22 cellular contexts compared by ENCODE assay signal in genomic region chr20:15318682-15319081, GRCh38.
DNase-seq lines count a peak whose midpoint lies in the region; ATAC-seq and TF ChIP-seq lines count a peak whose summit lies in the region.
"Had no signal": no experiment of that assay in that cellular context is flagged by ENCODE, and none has a peak within 500 bp of the region (broad histone marks: within the 10 kb centered on the region; RNA-seq: fewer than 3 reads in every experiment).

No MANE protein-coding gene starts in this region.

- H4K20me1 ChIP-seq in PC-3 (ENCODE audit: low read length) = no peaks in the 10 kb centered on the region

- CTCF ChIA-PET in PC-3 (lab: Charles Lee) = no interaction called here

- BruUV-seq in PC-3 (replicated peaks; lab: Mats Ljungman, UMichigan) = no TSS peak

- no peaks in the 10 kb centered on the region for H3K36me3 Mint-ChIP-seq in activated T-cell treated with anti-CD3 and anti-CD28 coated beads, Interleukin-2, amount 50 U/mL, for 24 hours (ENCODE audit: low read depth)
- H3K36me3 Mint-ChIP-seq in activated T-helper 2 cell treated with anti-CD3 and anti-CD28 coated beads, Interferon-gamma antibody, Interleukin-2, Interleukin-4, amounts not matched to agents 10 μg/mL and 5 μg/mL and 100 μg/mL, durations not matched to agents 14 hours and 24 hours and 36 hours (ENCODE audit: low read depth) = no peaks in the 10 kb centered on the region
- H3K36me3 Mint-ChIP-seq: WTC11 had no signal

- no peak overlapping the region for H3K27ac ChIP-seq in PC-3 (ENCODE audit: low read length)
- H3K27ac ChIP-seq: adrenal gland, dorsolateral prefrontal cortex, epithelial cell of prostate, PC-9 had no signal

- no peaks in the 10 kb centered on the region for H3K27me3 Mint-ChIP-seq in activated T-cell treated with anti-CD3 and anti-CD28 coated beads, Interleukin-2, amount 50 U/mL, for 24 hours
- H3K27me3 Mint-ChIP-seq in activated T-helper 2 cell treated with anti-CD3 and anti-CD28 coated beads, Interferon-gamma antibody, Interleukin-2, Interleukin-4, amounts not matched to agents 10 μg/mL and 5 μg/mL and 100 μg/mL, durations not matched to agents 14 hours and 24 hours and 36 hours (ENCODE audit: low read depth) = no peaks in the 10 kb centered on the region
- H3K27me3 Mint-ChIP-seq: progenitor cell of endocrine pancreas had no signal

- H3K4me2 ChIP-seq in PC-3 (ENCODE audit: low read length) = no peak overlapping the region
- H3K4me2 ChIP-seq: PC-9 had no signal

- peak; percentile 53 for ATAC-seq in GM18870 (IDR thresholded peaks at IDR 0.05; ENCODE audit: unreplicated experiment)
- peak; percentile 42 for ATAC-seq in HG02571 (IDR thresholded peaks at IDR 0.05; ENCODE audit: unreplicated experiment)
- peak; percentile 42 for ATAC-seq in HG03432 (IDR thresholded peaks at IDR 0.05; ENCODE audit: unreplicated experiment)
- ATAC-seq in PC-3 = no peak
- ATAC-seq: WTC11 had no signal

- DNase-seq in activated T-cell treated with anti-CD3 and anti-CD28 coated beads, Interleukin-2, amount 50 U/mL, for 24 hours = no peak
- no peak for DNase-seq in activated T-helper 2 cell treated with anti-CD3 and anti-CD28 coated beads, Interferon-gamma antibody, Interleukin-2, Interleukin-4, amounts not matched to agents 10 μg/mL and 5 μg/mL and 100 μg/mL, durations not matched to agents 14 hours and 24 hours and 36 hours (ENCODE audit: low spot score)
- DNase-seq in stimulated activated CD4-positive, alpha-beta T cell treated with anti-CD3 and anti-CD28 coated beads, Interleukin-12 subunit alpha, Interleukin-12 subunit beta, amount 100 ng/mL, for 4 hours = no peak
- no peak for DNase-seq in PC-3
- DNase-seq: activated CD8-positive, alpha-beta memory T cell treated with anti-CD3 and anti-CD28 coated beads for 24 hours; adrenal gland; dorsolateral prefrontal cortex; foreskin melanocyte; Karpas-422; NCI-H2171 treated with DMSO at 0.1 percent for 48 hours; nephron progenitor cell; PC-9; stimulated activated CD4-positive, alpha-beta T cell treated with anti-CD3 and anti-CD28 coated beads, Interleukin-4, amount 100 ng/mL, for 4 hours; substantia nigra had no signal

- H3K9me3 Mint-ChIP-seq in activated T-cell treated with anti-CD3 and anti-CD28 coated beads, Interleukin-2, amount 50 U/mL, for 24 hours = peaks cover 13% of the 10 kb centered on the region
- H3K9me3 Mint-ChIP-seq in activated T-helper 2 cell treated with anti-CD3 and anti-CD28 coated beads, Interferon-gamma antibody, Interleukin-2, Interleukin-4, amounts not matched to agents 10 μg/mL and 5 μg/mL and 100 μg/mL, durations not matched to agents 14 hours and 24 hours and 36 hours = peaks cover 29% of the 10 kb centered on the region
- H3K9me3 Mint-ChIP-seq: nephron progenitor cell had no signal

- no peak overlapping the region for H3K4me3 Mint-ChIP-seq in activated T-cell treated with anti-CD3 and anti-CD28 coated beads, Interleukin-2, amount 50 U/mL, for 24 hours
- no peak overlapping the region for H3K4me3 Mint-ChIP-seq in activated T-helper 2 cell treated with anti-CD3 and anti-CD28 coated beads, Interferon-gamma antibody, Interleukin-2, Interleukin-4, amounts not matched to agents 10 μg/mL and 5 μg/mL and 100 μg/mL, durations not matched to agents 14 hours and 24 hours and 36 hours (ENCODE audit: low read depth)
- H3K4me3 Mint-ChIP-seq: activated T-helper 1 cell treated with anti-CD3 and anti-CD28 coated beads, Interleukin-12 subunit alpha, Interleukin-12 subunit beta, Interleukin-2, Interleukin-4 antibody, amounts not matched to agents 30 ng/mL and 10 ng/mL and 1 ng/mL, durations not matched to agents 14 hours and 24 hours and 36 hours; nephron progenitor cell; T-helper 2 cell treated with Interferon-gamma antibody and Interleukin-4, amounts not matched to agents 5 μg/mL and 100 μg/mL, for 36 hours; WTC11 had no signal

- H3K9me3 ChIP-seq in PC-3 (ENCODE audit: low read length) = no peaks in the 10 kb centered on the region
- H3K9me3 ChIP-seq: adrenal gland had no signal

- intact Hi-C loops in activated T-helper 2 cell treated with anti-CD3 and anti-CD28 coated beads, Interferon-gamma antibody, Interleukin-2, Interleukin-4, amounts not matched to agents 10 μg/mL and 5 μg/mL and 100 μg/mL, durations not matched to agents 14 hours and 24 hours and 36 hours (cut with micrococcal nuclease) = no loop called here
- intact Hi-C loops in PC-3 (cut with micrococcal nuclease) = no loop called here

- H3K4me1 ChIP-seq in PC-3 (ENCODE audit: insufficient read depth, low read length) = no peaks in the 10 kb centered on the region
- H3K4me1 ChIP-seq: adrenal gland had no signal

- H3K9me2 ChIP-seq in PC-3 (replicated peaks; ENCODE audit: low read length) = no peaks in the 10 kb centered on the region

- no peak overlapping the region for H2AFZ ChIP-seq in PC-3 (ENCODE audit: low read length)
- H2AFZ ChIP-seq: PC-9 had no signal

- TF ChIP-seq CTCF in PC-3 (conservative IDR thresholded peaks at IDR 0.05; ENCODE audit: low read depth, low read length) = no peak

- POLR2A ChIA-PET in PC-3 (lab: Charles Lee; ENCODE audit: unreplicated experiment) = interaction anchor here (0.7 kb wide), 1 partner anchor 45 kb away, joined by 3 read pairs; no protein-coding TSS in a partner anchor

- H3K27me3 ChIP-seq in PC-3 (ENCODE audit: low read length) = no peaks in the 10 kb centered on the region
- H3K27me3 ChIP-seq: adrenal gland, dorsolateral prefrontal cortex had no signal

- no peak overlapping the region for H3K27ac Mint-ChIP-seq in activated T-cell treated with anti-CD3 and anti-CD28 coated beads, Interleukin-2, amount 50 U/mL, for 24 hours
- H3K27ac Mint-ChIP-seq in activated T-helper 2 cell treated with anti-CD3 and anti-CD28 coated beads, Interferon-gamma antibody, Interleukin-2, Interleukin-4, amounts not matched to agents 10 μg/mL and 5 μg/mL and 100 μg/mL, durations not matched to agents 14 hours and 24 hours and 36 hours = no peak overlapping the region
- H3K27ac Mint-ChIP-seq: activated T-helper 1 cell treated with anti-CD3 and anti-CD28 coated beads, Interleukin-12 subunit alpha, Interleukin-12 subunit beta, Interleukin-2, Interleukin-4 antibody, amounts not matched to agents 30 ng/mL and 10 ng/mL and 1 ng/mL, durations not matched to agents 14 hours and 24 hours and 36 hours; nephron progenitor cell; progenitor cell of endocrine pancreas; T-helper 2 cell treated with Interferon-gamma antibody and Interleukin-4, amounts not matched to agents 5 μg/mL and 100 μg/mL, for 36 hours; WTC11 had no signal

- no peaks in the 10 kb centered on the region for H3K36me3 ChIP-seq in PC-3 (ENCODE audit: low read depth, low read length)
- H3K36me3 ChIP-seq: adrenal gland had no signal

- no peaks in the 10 kb centered on the region for H3F3A ChIP-seq in PC-3 (ENCODE audit: low read length, unreplicated experiment)

- no peaks in the 10 kb centered on the region for H3K4me1 Mint-ChIP-seq in activated T-cell treated with anti-CD3 and anti-CD28 coated beads, Interleukin-2, amount 50 U/mL, for 24 hours (ENCODE audit: low read depth)
- H3K4me1 Mint-ChIP-seq in activated T-helper 2 cell treated with anti-CD3 and anti-CD28 coated beads, Interferon-gamma antibody, Interleukin-2, Interleukin-4, amounts not matched to agents 10 μg/mL and 5 μg/mL and 100 μg/mL, durations not matched to agents 14 hours and 24 hours and 36 hours (ENCODE audit: low read depth) = no peaks in the 10 kb centered on the region
- H3K4me1 Mint-ChIP-seq: nephron progenitor cell had no signal

- H3K4me3 ChIP-seq in PC-3 (ENCODE audit: low read length) = no peak overlapping the region
- H3K4me3 ChIP-seq: adrenal gland, dorsolateral prefrontal cortex, PC-9 had no signal

- no peak overlapping the region for H3K9ac ChIP-seq in PC-3 (ENCODE audit: low read length)

- H3K79me2 ChIP-seq in PC-3 (ENCODE audit: low read length) = no peaks in the 10 kb centered on the region
